Comparison of ENCODE assay signal across 9 cellular contexts in genomic region chr20:53773792-53774371, GRCh38.
DNase-seq lines count a peak whose midpoint lies in the region; ATAC-seq and TF ChIP-seq lines count a peak whose summit lies in the region.
"Had no signal": no experiment of that assay in that cellular context is flagged by ENCODE, and none has a peak within 500 bp of the region (broad histone marks: within the 10 kb centered on the region; RNA-seq: fewer than 3 reads in every experiment).

No MANE protein-coding gene starts in this region.

- H2AFZ ChIP-seq in H9 (ENCODE audit: low read length) (no peak overlapping the region), Karpas-422 (ENCODE audit: low read length) (no peak overlapping the region)

- no peak for TF ChIP-seq POLR2A in gastroesophageal sphincter (IDR thresholded peaks at IDR 0.05)

- peaks cover 3 to 20% (median 11%) of the 10 kb centered on the region in 3 donors for H3K4me1 ChIP-seq in gastroesophageal sphincter
- no peaks in the 10 kb centered on the region for H3K4me1 ChIP-seq in H9 (ENCODE audit: insufficient read depth, low read length)
- H3K4me1 ChIP-seq in Karpas-422 (ENCODE audit: low read length), result no peaks in the 10 kb centered on the region

- H2BK5ac ChIP-seq in H9 (ENCODE audit: insufficient read length, low read length), result no peak overlapping the region

- peak; percentile 91 for ATAC-seq in gastroesophageal sphincter
- peak; percentile 87 for ATAC-seq in stimulated activated effector memory CD8-positive, alpha-beta T cell treated with anti-CD3 and anti-CD28 coated beads, Interleukin-12 subunit alpha, Interleukin-12 subunit beta, amount 100 ng/mL, for 72 hours

- no peaks in the 10 kb centered on the region for H3K4me1 Mint-ChIP-seq in stimulated activated effector memory CD8-positive, alpha-beta T cell treated with anti-CD3 and anti-CD28 coated beads, Interleukin-12 subunit alpha, Interleukin-12 subunit beta, amount 100 ng/mL, for 72 hours
- H3K4me1 Mint-ChIP-seq in H9, result peaks cover 17 to 21% of the 10 kb centered on the region in 2 experiments

- TF ChIP-seq EP300 in gastroesophageal sphincter (IDR thresholded peaks at IDR 0.05), result no peak

- H3K9me3 Mint-ChIP-seq in stimulated activated effector memory CD8-positive, alpha-beta T cell treated with anti-CD3 and anti-CD28 coated beads, Interleukin-12 subunit alpha, Interleukin-12 subunit beta, amount 100 ng/mL, for 72 hours, result no peaks in the 10 kb centered on the region
- no peaks in the 10 kb centered on the region for H3K9me3 Mint-ChIP-seq in H9

- H3K4me3 Mint-ChIP-seq in stimulated activated effector memory CD8-positive, alpha-beta T cell treated with anti-CD3 and anti-CD28 coated beads, Interleukin-12 subunit alpha, Interleukin-12 subunit beta, amount 100 ng/mL, for 72 hours, result no peak overlapping the region
- no peak overlapping the region for H3K4me3 Mint-ChIP-seq in H9

- TF ChIP-seq CTCF in gastroesophageal sphincter (IDR thresholded peaks at IDR 0.05) (no peak), H9 (conservative IDR thresholded peaks at IDR 0.05) (no peak)

- H3K36me3 ChIP-seq in gastroesophageal sphincter, result no peaks in the 10 kb centered on the region
- H3K36me3 ChIP-seq in Karpas-422 (ENCODE audit: insufficient read depth, low read length), result no peaks in the 10 kb centered on the region

- DNase-seq in HCEC 1CT (peak; percentile 100), T1000 (lab: John Stamatoyannopoulos, UW) (peak; percentile 64), H9 (no peak), NCI-H2227 (lab: John Stamatoyannopoulos, UW; ENCODE audit: unreplicated experiment) (no peak), Karpas-422 (no peak), GM19238 (ENCODE audit: insufficient read length, low spot score) (no peak)
- no peak for DNase-seq in stimulated activated effector memory CD8-positive, alpha-beta T cell treated with anti-CD3 and anti-CD28 coated beads, Interleukin-12 subunit alpha, Interleukin-12 subunit beta, amount 100 ng/mL, for 72 hours (ENCODE audit: low spot score in 2 of 2)
- DNase-seq: NCI-H69 had no signal

- no peak overlapping the region for H4K5ac ChIP-seq in H9 (ENCODE audit: insufficient read length, low read depth, low read length)

- H4K20me1 ChIP-seq in H9 (ENCODE audit: control insufficient read depth, insufficient read depth, insufficient read length) (no peaks in the 10 kb centered on the region), Karpas-422 (ENCODE audit: insufficient read depth, low read depth, low read length) (no peaks in the 10 kb centered on the region)

- peak overlapping the region; percentile 7 for H3K27ac Mint-ChIP-seq in stimulated activated effector memory CD8-positive, alpha-beta T cell treated with anti-CD3 and anti-CD28 coated beads, Interleukin-12 subunit alpha, Interleukin-12 subunit beta, amount 100 ng/mL, for 72 hours
- no peak overlapping the region for H3K27ac Mint-ChIP-seq in H9

- no peak overlapping the region for H3K4ac ChIP-seq in H9 (ENCODE audit: low read depth, low read length)

- H3K79me2 ChIP-seq in H9 (ENCODE audit: insufficient read depth, low read length) (no peaks in the 10 kb centered on the region), Karpas-422 (ENCODE audit: low read length) (no peaks in the 10 kb centered on the region)

- H2AK5ac ChIP-seq in H9 (ENCODE audit: insufficient read length, low read length), result no peak overlapping the region

- no peak overlapping the region for H3K18ac ChIP-seq in H9 (ENCODE audit: insufficient read length, low read depth, low read length)

- H3K9ac ChIP-seq in H9 (ENCODE audit: extremely low read depth, insufficient read length, low read length), result no peak overlapping the region
- no peak overlapping the region for H3K9ac ChIP-seq in Karpas-422 (ENCODE audit: low read length)

- no peak overlapping the region for H3K23ac ChIP-seq in H9 (ENCODE audit: insufficient read length, low read depth, low read length)

- H3T11ph ChIP-seq in H9 (ENCODE audit: low read length), result no peak overlapping the region

- no peak overlapping the region for H2BK15ac ChIP-seq in H9 (ENCODE audit: low read depth, low read length)

- no peaks in the 10 kb centered on the region for H3K36me3 Mint-ChIP-seq in stimulated activated effector memory CD8-positive, alpha-beta T cell treated with anti-CD3 and anti-CD28 coated beads, Interleukin-12 subunit alpha, Interleukin-12 subunit beta, amount 100 ng/mL, for 72 hours
- H3K36me3 Mint-ChIP-seq in H9 (ENCODE audit: insufficient read depth in 1 of 3, low read depth in 3 of 3), result no peaks in the 10 kb centered on the region

- H2BK12ac ChIP-seq in H9 (ENCODE audit: insufficient read length, low read depth, low read length), result no peak overlapping the region

- no peak overlapping the region for H4K8ac ChIP-seq in H9 (replicated peaks; ENCODE audit: insufficient read length, low read depth, low read length)

- H3K27ac ChIP-seq in gastroesophageal sphincter (peak overlapping the region in 3 of 4 donors; percentile 56 to 83 (median 58)), H9 (ENCODE audit: insufficient read length, low read depth, low read length) (no peak overlapping the region), Karpas-422 (ENCODE audit: low read length) (no peak overlapping the region)

- no peak overlapping the region for H3K56ac ChIP-seq in H9 (ENCODE audit: insufficient read length, low read depth, low read length)

- H3K23me2 ChIP-seq in H9 (ENCODE audit: insufficient read length, low read depth, low read length, poor library complexity, severe bottlenecking), result no peaks in the 10 kb centered on the region

- H3K79me1 ChIP-seq in H9 (ENCODE audit: insufficient read depth, low read depth, low read length, poor library complexity, severe bottlenecking), result no peaks in the 10 kb centered on the region

- H3K27me3 Mint-ChIP-seq in H9 (ENCODE audit: low read depth), result no peaks in the 10 kb centered on the region; the same call in 1 of the 2 replicates

- no peaks in the 10 kb centered on the region for H3K9me3 ChIP-seq in gastroesophageal sphincter
- H3K9me3 ChIP-seq in H9 (ENCODE audit: control insufficient read depth, low read depth, low read length), result no peaks in the 10 kb centered on the region
- H3K9me3 ChIP-seq in Karpas-422 (ENCODE audit: low read length), result no peaks in the 10 kb centered on the region

- no peaks in the 10 kb centered on the region for H3K9me2 ChIP-seq in Karpas-422 (replicated peaks; ENCODE audit: insufficient read depth, low read length)

- H3K4me2 ChIP-seq in H9 (ENCODE audit: insufficient read depth, insufficient read length, low read length) (no peak overlapping the region), Karpas-422 (ENCODE audit: low read depth, low read length, poor library complexity, severe bottlenecking) (no peak overlapping the region)

- WGBS in gastroesophageal sphincter (ENCODE audit: low coverage in 1 of 2), 2 donors, result 3 to 11% methylated on average over 1 of the region's 1 CpG
- WGBS in H9 (ENCODE audit: extremely low coverage, insufficient read length, low lambda C conversion rate), result no CpG with 5 or more reads among the region's 1 CpG

- no peak overlapping the region for H3K14ac ChIP-seq in H9 (ENCODE audit: insufficient read depth, low read length)

- no peak overlapping the region for H3K4me3 ChIP-seq in gastroesophageal sphincter
- H3K4me3 ChIP-seq in Karpas-422 (ENCODE audit: low read length), result no peak overlapping the region

- no peak overlapping the region for H4K91ac ChIP-seq in H9 (ENCODE audit: insufficient read length, low read depth, low read length)

- H3K27me3 ChIP-seq in gastroesophageal sphincter (no peaks in the 10 kb centered on the region), H9 (ENCODE audit: insufficient read depth, low read length) (no peaks in the 10 kb centered on the region), Karpas-422 (ENCODE audit: low read length) (no peaks in the 10 kb centered on the region)

- no peak overlapping the region for H2BK120ac ChIP-seq in H9 (ENCODE audit: low read depth, low read length, poor library complexity, severe bottlenecking)

- H2BK20ac ChIP-seq in H9 (ENCODE audit: low read depth, low read length, poor library complexity, severe bottlenecking), result no peak overlapping the region

Comparison
In these comparisons a context has a peak if more than half of its experiments do, and no peak if none do; other contexts are left out.
1. DNase-seq: peak in HCEC 1CT (single experiment) and T1000 (single experiment); none in stimulated activated effector memory CD8-positive, alpha-beta T cell treated with anti-CD3 and anti-CD28 coated beads, Interleukin-12 subunit alpha, Interleukin-12 subunit beta, amount 100 ng/mL, for 72 hours (0 of 2), H9 (single experiment), NCI-H2227 (single experiment), Karpas-422 (single experiment) and GM19238 (single experiment).
2. H3K27ac ChIP-seq: peak in gastroesophageal sphincter (3 of 4); none in H9 (single experiment) and Karpas-422 (single experiment).